Comparison of ENCODE assay signal across 16 cellular contexts in the genomic region with DNA sequence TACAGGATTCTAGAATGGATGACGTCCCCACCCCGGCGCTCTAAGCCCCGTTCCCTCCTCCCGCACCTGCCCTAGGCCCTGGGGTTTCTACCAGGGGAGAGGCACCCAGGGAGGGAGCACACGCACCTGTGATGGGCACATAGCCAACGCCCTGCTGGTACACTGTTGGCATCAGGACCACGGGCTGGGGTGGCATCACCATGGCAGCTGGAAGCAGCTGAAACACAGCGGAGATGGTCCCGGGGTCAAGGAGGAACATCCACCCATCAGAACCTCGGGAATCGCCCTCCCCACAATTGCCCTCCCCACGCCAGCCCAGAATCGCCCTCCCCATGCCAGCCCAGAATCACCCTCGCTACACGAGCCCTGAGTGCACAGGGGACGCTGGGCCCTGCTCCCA. TPM values are rescaled to one million over a fixed set of nuclear protein-coding genes. Genes with fewer than 3 reads are reported as not detected.
DNase-seq lines count a peak whose midpoint lies in the region; ATAC-seq, FAIRE-seq and TF ChIP-seq lines count a peak whose summit lies in the region.
"Had no signal": no experiment of that assay in that cellular context is flagged by ENCODE, and none has a peak within 500 bp of the region (broad histone marks: within the 10 kb centered on the region; RNA-seq: fewer than 3 reads in every experiment).

No MANE protein-coding gene starts in this region.

- H3K27ac ChIP-seq in kidney (ENCODE audit: low read depth in 2 of 2, low read length in 2 of 2), result no peak overlapping the region
- H3K27ac ChIP-seq in spleen, result no peak overlapping the region
- H3K27ac ChIP-seq: BLaER1 treated with 17β-estradiol and CSF1 and Interleukin-3, amounts not matched to agents 10 nM and 100 nM had no signal

- H3K36me3 ChIP-seq in kidney (ENCODE audit: control insufficient read depth in 1 of 2, insufficient read depth in 2 of 2, low read length in 2 of 2) (peaks cover 30 to 36% of the 10 kb centered on the region in 2 donors), spleen (peaks cover 0 to 95% (median 85%) of the 10 kb centered on the region in 6 donors)

- H3K4me1 ChIP-seq in kidney (ENCODE audit: control insufficient read depth in 1 of 2, insufficient read depth in 1 of 2, low read depth in 1 of 2, low read length in 2 of 2), result peaks cover 0 to 2% of the 10 kb centered on the region in 2 donors
- H3K4me1 ChIP-seq in spleen, result peaks cover 0 to 15% (median 7%) of the 10 kb centered on the region in 6 donors
- H3K4me1 ChIP-seq: BLaER1 treated with 17β-estradiol and CSF1 and Interleukin-3, amounts not matched to agents 10 nM and 100 nM had no signal

- 89 to 98% (median 94%) methylated on average over 11 to 17 of the region's 17 CpGs for WGBS in spleen, 5 donors

- H3K9ac ChIP-seq in kidney (ENCODE audit: low read length in 2 of 2), result no peak overlapping the region
- H3K9ac ChIP-seq: BLaER1 treated with 17β-estradiol and CSF1 and Interleukin-3, amounts not matched to agents 10 nM and 100 nM had no signal

- TF ChIP-seq CTCF in kidney (IDR thresholded peaks at IDR 0.05; ENCODE audit: borderline replicate concordance, extremely low read depth, insufficient read depth), result no peak
- TF ChIP-seq CTCF in spleen (IDR thresholded peaks at IDR 0.05 in 8 of 11, conservative IDR thresholded peaks at IDR 0.05 in 3 of 11), result no peak

- no peak for TF ChIP-seq POLR2A in spleen (IDR thresholded peaks at IDR 0.05)

- H3K9me3 ChIP-seq in kidney (ENCODE audit: control insufficient read depth in 1 of 2, low read length in 2 of 2) (no peaks in the 10 kb centered on the region), spleen (no peaks in the 10 kb centered on the region)

- ATAC-seq in Right ventricle myocardium superior (ENCODE audit: poor library complexity), result no peak
- ATAC-seq: CD8-positive, alpha-beta T cell; HepG2 had no signal

- FAIRE-seq in kidney (lab: Jason Lieb, UNC), result no peak
- FAIRE-seq: G401.6, GM12891, GM19239, H1, HepG2 had no signal

- H3K4me3 ChIP-seq in kidney (ENCODE audit: low read length in 2 of 2) (no peak overlapping the region), spleen (no peak overlapping the region)
- H3K4me3 ChIP-seq: BLaER1 treated with 17β-estradiol and CSF1 and Interleukin-3, amounts not matched to agents 10 nM and 100 nM had no signal

- DNase-seq in Right ventricle myocardium superior (peak; percentile 25), cardiac septum (ENCODE audit: low spot score) (no peak), COR-L47 (lab: John Stamatoyannopoulos, UW) (peak; percentile 63), kidney (peak; percentile 64), spleen (peak; percentile 44), germinal center (ENCODE audit: low spot score) (no peak), DMS53 (lab: John Stamatoyannopoulos, UW) (no peak)
- DNase-seq: CD8-positive, alpha-beta T cell; DMS 273 treated with DMSO at 0.1 percent for 48 hours; H9 had no signal

- no peaks in the 10 kb centered on the region for H3K27me3 ChIP-seq in spleen (replicated peaks in 1 of 7)
- H3K27me3 ChIP-seq: BLaER1 treated with 17β-estradiol and CSF1 and Interleukin-3, amounts not matched to agents 10 nM and 100 nM had no signal

- intact Hi-C loops in Right ventricle myocardium superior (cut with DNase I), result no loop called here
- intact Hi-C loops in cardiac septum (cut with DNase I), result no loop called here
- intact Hi-C loops in kidney (cut with DNase I), result no loop called here
- intact Hi-C loops in spleen (cut with DNase I; ENCODE audit: low total_unique reads), result no loop called here

RNA-seq across cellular contexts. Expression of gene TOLLIP, which starts 23.6 kb away (rescaled TPM):
- total RNA-seq in Right ventricle myocardium superior (49.9 TPM), cardiac septum (46.9 TPM), kidney (65.5 TPM), spleen (10 to 100 TPM; 44.3 to 67.4 (median 59.8) TPM)
- polyA plus RNA-seq in kidney (ENCODE audit: insufficient read depth, low read depth, low replicate concordance) (88.0 TPM), spleen (10 to 100 TPM; 16.1 to 35.8 (median 18.7) TPM)

Comparison
In these comparisons a context has a peak if more than half of its experiments do, and no peak if none do; other contexts are left out.
1. DNase-seq: peak in Right ventricle myocardium superior (single experiment), COR-L47 (single experiment), kidney (single experiment) and spleen (single experiment); none in cardiac septum (single experiment), germinal center (single experiment) and DMS53 (single experiment).